Comparison of ENCODE assay signal across 8 cellular contexts in genomic region chr7:815284-816216, GRCh38. TPM values are rescaled to one million over a fixed set of nuclear protein-coding genes. Genes with fewer than 3 reads are reported as not detected.
DNase-seq lines count a peak whose midpoint lies in the region; ATAC-seq and TF ChIP-seq lines count a peak whose summit lies in the region.

No MANE protein-coding gene starts in this region.

- no peak for ATAC-seq in HG02870 (IDR thresholded peaks at IDR 0.05; ENCODE audit: unreplicated experiment)
- no peak for ATAC-seq in GM21390 (IDR thresholded peaks at IDR 0.05; ENCODE audit: unreplicated experiment)

- TF ChIP-seq POLR2A in suprapubic skin (IDR thresholded peaks at IDR 0.05): no peak

- H3K9me3 ChIP-seq in suprapubic skin: no peaks in the 10 kb centered on the region

- H3K4me1 ChIP-seq in suprapubic skin: peaks cover 76% of the 10 kb centered on the region

- TF ChIP-seq CTCF in suprapubic skin (IDR thresholded peaks at IDR 0.05): no peak

- peak overlapping the region; percentile 67 for H3K4me3 ChIP-seq in suprapubic skin

- H3K27ac ChIP-seq in layer of hippocampus (ENCODE audit: low read depth, low read length): peak overlapping the region; percentile 30
- peak overlapping the region; percentile 94 for H3K27ac ChIP-seq in suprapubic skin

- DNase-seq in DMS53 (lab: John Stamatoyannopoulos, UW) (peak; percentile 72), DMS53 treated with DMSO at 0.1 percent for 48 hours (lab: John Stamatoyannopoulos, UW; ENCODE audit: unreplicated experiment) (no peak), NCI-H69 (lab: John Stamatoyannopoulos, UW) (peak; percentile 90), astrocyte of the hippocampus (ENCODE audit: low read depth, low spot score) (peak; percentile 65), suprapubic skin (ENCODE audit: low spot score in 2 of 2) (no peak)

- no peaks in the 10 kb centered on the region for H3K27me3 ChIP-seq in layer of hippocampus (ENCODE audit: control insufficient read depth, insufficient read depth, low read length)
- H3K27me3 ChIP-seq in suprapubic skin: no peaks in the 10 kb centered on the region

- 30% methylated on average over 30 of the region's 56 CpGs for WGBS in suprapubic skin

- no peak for TF ChIP-seq EP300 in suprapubic skin (IDR thresholded peaks at IDR 0.05)

- no peaks in the 10 kb centered on the region for H3K36me3 ChIP-seq in suprapubic skin

RNA-seq across cellular contexts. Expression of gene SUN1, which starts 16.7 kb away (rescaled TPM):
- 100 to 1,000 TPM; 225 to 475 (median 263) TPM for total RNA-seq in suprapubic skin

Comparison
In these comparisons a context has a peak if more than half of its experiments do, and no peak if none do; other contexts are left out.
1. DNase-seq: peak in DMS53 (single experiment), NCI-H69 (single experiment) and astrocyte of the hippocampus (single experiment); none in DMS53 treated with DMSO at 0.1 percent for 48 hours (single experiment) and suprapubic skin (0 of 2).